ENCODE assay signal across 8 cellular contexts in genomic region chr15:82580713-82581112, GRCh38.
"Had no signal": no experiment of that assay in that cellular context is flagged by ENCODE, and none has a peak within 500 bp of the region (broad histone marks: within the 10 kb centered on the region; RNA-seq: fewer than 3 reads in every experiment).

No MANE protein-coding gene starts in this region.

- DNase-seq: GDM1, GF-D8 had no signal

- H3K4me3 ChIP-seq: GM12878 had no signal

- ATAC-seq: GM12878 had no signal

- FAIRE-seq: G401.6, GM12878, GM12891, GM12892, GM18507, GM19239 had no signal
